ENCODE assay signal across 8 cellular contexts in the genomic region with DNA sequence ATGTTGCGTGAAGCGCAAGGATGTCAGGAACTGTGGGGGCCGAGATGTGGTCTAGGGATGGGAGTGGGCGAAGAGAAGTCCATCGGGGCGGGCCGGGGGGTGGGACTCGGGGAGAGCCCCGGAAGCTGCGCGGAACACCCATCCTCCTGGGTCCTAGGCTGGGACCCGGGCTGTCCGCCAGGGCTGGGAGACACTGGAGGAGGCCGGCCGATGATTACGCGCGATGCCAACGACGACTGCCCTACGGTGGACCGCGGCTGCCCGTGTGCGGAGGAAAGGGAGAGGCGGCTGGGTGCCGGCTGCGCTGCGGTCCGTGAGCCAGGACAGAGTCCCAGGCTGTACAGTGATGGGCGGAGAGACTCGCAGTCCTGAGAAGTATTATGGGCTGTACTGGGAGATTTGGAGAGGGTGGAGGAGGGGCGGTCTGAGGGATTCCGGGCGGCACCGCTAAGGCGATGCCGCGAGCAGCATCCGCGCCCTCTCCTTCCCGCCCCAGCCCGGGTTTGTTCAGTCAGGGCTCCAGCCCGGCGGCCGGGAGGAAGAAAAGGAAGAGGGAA. TPM values are rescaled to one million over a fixed set of nuclear protein-coding genes. Genes with fewer than 3 reads are reported as not detected.
A peak's percentile ranks its signal among the peaks of the same experiment; 100 is the strongest.
DNase-seq lines count a peak whose midpoint lies in the region; ATAC-seq and TF ChIP-seq lines count a peak whose summit lies in the region.
"Not testable (repeated sequence)": the region's sequence is repeated elsewhere in the genome, so short reads cannot be mapped to it uniquely, and the experiment has no call there.

No MANE protein-coding gene starts in this region.

- not testable (repeated sequence) for H3K27me3 Mint-ChIP-seq in activated CD4-positive, alpha-beta memory T cell treated with anti-CD3 and anti-CD28 coated beads, Interleukin-2, amount 10 ng/mL, durations not matched to agents 7 days and 5 days; dendritic cell treated with granulocyte-macrophage colony-stimulating factor and Interleukin-4, amounts not matched to agents 40 ng/mL and 50 ng/mL, for 4 days

- not testable (repeated sequence) for H3K4me1 ChIP-seq in A673 (ENCODE audit: insufficient read depth, low read length, poor library complexity, severe bottlenecking); HUES48 (ENCODE audit: control insufficient read depth, insufficient read depth, low read length); rectal smooth muscle tissue (ENCODE audit: control insufficient read depth, insufficient read depth, low read length)

- not testable (repeated sequence) for H3K36me3 ChIP-seq in A673 (ENCODE audit: insufficient read depth, low read length, poor library complexity, severe bottlenecking); HUES48 (ENCODE audit: control insufficient read depth, insufficient read depth, low read length); kidney epithelial cell (ENCODE audit: control insufficient read depth, insufficient read depth, low read length); rectal smooth muscle tissue (ENCODE audit: control insufficient read depth, insufficient read depth, low read length)

- not testable (repeated sequence) for H3K9me3 Mint-ChIP-seq in activated CD4-positive, alpha-beta memory T cell treated with anti-CD3 and anti-CD28 coated beads, Interleukin-2, amount 10 ng/mL, durations not matched to agents 7 days and 5 days; dendritic cell treated with granulocyte-macrophage colony-stimulating factor and Interleukin-4, amounts not matched to agents 40 ng/mL and 50 ng/mL, for 4 days

- not testable (repeated sequence) for BruUV-seq in A673 (replicated peaks; lab: Mats Ljungman, UMichigan)

- not testable (repeated sequence) for TF ChIP-seq CTCF in A673 (conservative IDR thresholded peaks at IDR 0.05; ENCODE audit: low read depth, low read length); kidney epithelial cell (IDR thresholded peaks at IDR 0.05; ENCODE audit: insufficient read depth, low read length, poor library complexity, severe bottlenecking)

- peak overlapping the region; percentile 38 for H3K4me3 ChIP-seq in A673 (ENCODE audit: low read depth, low read length, poor library complexity, severe bottlenecking)
- H3K4me3 ChIP-seq in HUES48 (ENCODE audit: low read depth, low read length) = peak overlapping the region; percentile 54; the same call in 1 of the 2 replicates
- H3K4me3 ChIP-seq in kidney epithelial cell (ENCODE audit: low read depth, low read length) = peak overlapping the region; percentile 45
- peak overlapping the region; percentile 27 for H3K4me3 ChIP-seq in rectal smooth muscle tissue (ENCODE audit: low read length)

- CTCF ChIA-PET in A673 (lab: Charles Lee); activated CD4-positive, alpha-beta memory T cell treated with anti-CD3 and anti-CD28 coated beads, Interleukin-2, amount 10 ng/mL, durations not matched to agents 7 days and 5 days (lab: Charles Lee): not testable (repeated sequence)

- H3K36me3 Mint-ChIP-seq in activated CD4-positive, alpha-beta memory T cell treated with anti-CD3 and anti-CD28 coated beads, Interleukin-2, amount 10 ng/mL, durations not matched to agents 7 days and 5 days (ENCODE audit: low read depth); dendritic cell treated with granulocyte-macrophage colony-stimulating factor and Interleukin-4, amounts not matched to agents 40 ng/mL and 50 ng/mL, for 4 days (ENCODE audit: low read depth): not testable (repeated sequence)

- H3K4me1 Mint-ChIP-seq in activated CD4-positive, alpha-beta memory T cell treated with anti-CD3 and anti-CD28 coated beads, Interleukin-2, amount 10 ng/mL, durations not matched to agents 7 days and 5 days; dendritic cell treated with granulocyte-macrophage colony-stimulating factor and Interleukin-4, amounts not matched to agents 40 ng/mL and 50 ng/mL, for 4 days (ENCODE audit: low read depth): not testable (repeated sequence)

- H3K27ac ChIP-seq in A673 (ENCODE audit: low read depth, low read length, poor library complexity, severe bottlenecking); HUES48 (ENCODE audit: low read depth, low read length); rectal smooth muscle tissue (ENCODE audit: low read depth, low read length): not testable (repeated sequence)

- ATAC-seq in GM19035 (IDR thresholded peaks at IDR 0.05; ENCODE audit: unreplicated experiment) = peak; percentile 9
- ATAC-seq in HG02678 (IDR thresholded peaks at IDR 0.05; ENCODE audit: unreplicated experiment) = peak; percentile 4

- H3K9ac ChIP-seq in HUES48 (ENCODE audit: low read depth, low read length); rectal smooth muscle tissue (ENCODE audit: low read length): not testable (repeated sequence)

- H3K27ac Mint-ChIP-seq in activated CD4-positive, alpha-beta memory T cell treated with anti-CD3 and anti-CD28 coated beads, Interleukin-2, amount 10 ng/mL, durations not matched to agents 7 days and 5 days = peak overlapping the region; percentile 52
- peak overlapping the region; percentile 45 for H3K27ac Mint-ChIP-seq in dendritic cell treated with granulocyte-macrophage colony-stimulating factor and Interleukin-4, amounts not matched to agents 40 ng/mL and 50 ng/mL, for 4 days

- intact Hi-C loops in A673 (cut with micrococcal nuclease; ENCODE audit: unreplicated experiment); dendritic cell treated with granulocyte-macrophage colony-stimulating factor and Interleukin-4, amounts not matched to agents 40 ng/mL and 50 ng/mL, for 4 days (cut with micrococcal nuclease): not testable (repeated sequence)

- H3K4me3 Mint-ChIP-seq in activated CD4-positive, alpha-beta memory T cell treated with anti-CD3 and anti-CD28 coated beads, Interleukin-2, amount 10 ng/mL, durations not matched to agents 7 days and 5 days = peak overlapping the region; percentile 56
- H3K4me3 Mint-ChIP-seq in dendritic cell treated with granulocyte-macrophage colony-stimulating factor and Interleukin-4, amounts not matched to agents 40 ng/mL and 50 ng/mL, for 4 days = peak overlapping the region; percentile 70

- not testable (repeated sequence) for H3K9me3 ChIP-seq in A673 (ENCODE audit: low read depth, low read length, poor library complexity, severe bottlenecking); HUES48 (ENCODE audit: control insufficient read depth, insufficient read depth, low read length)

- not testable (repeated sequence) for DNase-seq in A673 (ENCODE audit: low spot score); kidney epithelial cell (ENCODE audit: low read depth)
- DNase-seq in activated CD4-positive, alpha-beta memory T cell treated with anti-CD3 and anti-CD28 coated beads, Interleukin-2, amount 10 ng/mL, durations not matched to agents 7 days and 5 days = peak; percentile 23

- POLR2A ChIA-PET in A673 (lab: Charles Lee; ENCODE audit: low non-redundant PET); activated CD4-positive, alpha-beta memory T cell treated with anti-CD3 and anti-CD28 coated beads, Interleukin-2, amount 10 ng/mL, durations not matched to agents 7 days and 5 days (lab: Charles Lee): not testable (repeated sequence)

- H3K27me3 ChIP-seq in A673 (replicated peaks; ENCODE audit: insufficient read depth, low read depth, low read length, poor library complexity); HUES48 (ENCODE audit: control insufficient read depth, insufficient read depth, low read length); kidney epithelial cell (ENCODE audit: control insufficient read depth, insufficient read depth, low read length); rectal smooth muscle tissue (ENCODE audit: control insufficient read depth, insufficient read depth, low read length): not testable (repeated sequence)

RNA-seq across cellular contexts. Expression of a gene that starts 0.4 kb away (rescaled TPM):
- 72.2 and 72.9 TPM in 2 replicates for total RNA-seq in A673 (2021)
- total RNA-seq in activated CD4-positive, alpha-beta memory T cell treated with anti-CD3 and anti-CD28 coated beads, Interleukin-2, amount 10 ng/mL, durations not matched to agents 7 days and 5 days = 10 to 100 TPM; 39.3 to 43.8 TPM
- total RNA-seq in kidney epithelial cell = 11.4 and 16.9 TPM in 2 replicates

RNA-seq across cellular contexts. Expression of a gene that starts 1.0 kb away (rescaled TPM):
- total RNA-seq in A673 (2021) = 8.6 and 11.9 TPM in 2 replicates
- total RNA-seq in activated CD4-positive, alpha-beta memory T cell treated with anti-CD3 and anti-CD28 coated beads, Interleukin-2, amount 10 ng/mL, durations not matched to agents 7 days and 5 days = 10 to 100 TPM; 18.2 to 19.6 TPM
- total RNA-seq in kidney epithelial cell = 1.5 and 2.1 TPM in 2 replicates
